In genomic region chr5:177575488-177575887, GRCh38 we compare ENCODE assay signal across 27 cellular contexts.
"Had no signal": no experiment of that assay in that cellular context is flagged by ENCODE, and none has a peak within 500 bp of the region (broad histone marks: within the 10 kb centered on the region; RNA-seq: fewer than 3 reads in every experiment).

No MANE protein-coding gene starts in this region.

- H3K27me3 ChIP-seq: colonic mucosa, gastrocnemius medialis, neural progenitor cell, right atrium auricular region, testis, tibial artery, uterus had no signal

- ATAC-seq: gastrocnemius medialis; left lobe of liver; naive thymus-derived CD4-positive, alpha-beta T cell; sciatic nerve; stimulated activated effector memory CD8-positive, alpha-beta T cell treated with anti-CD3 and anti-CD28 coated beads, Interleukin-12 subunit alpha, Interleukin-12 subunit beta, amount 100 ng/mL, for 72 hours had no signal

- H3K4me1 Mint-ChIP-seq: endodermal cell; naive thymus-derived CD4-positive, alpha-beta T cell; nephron; neural progenitor cell; stimulated activated effector memory CD8-positive, alpha-beta T cell treated with anti-CD3 and anti-CD28 coated beads, Interleukin-12 subunit alpha, Interleukin-12 subunit beta, amount 100 ng/mL, for 72 hours had no signal

- H3K27ac ChIP-seq: colonic mucosa, gastrocnemius medialis, neural progenitor cell, parathyroid adenoma, right atrium auricular region, testis, tibial artery, uterus had no signal

- H3K4me3 Mint-ChIP-seq: dendritic cell treated with granulocyte-macrophage colony-stimulating factor and Interleukin-4, amounts not matched to agents 40 ng/mL and 50 ng/mL, for 4 days; endodermal cell; naive thymus-derived CD4-positive, alpha-beta T cell; nephron; neural progenitor cell; stimulated activated effector memory CD8-positive, alpha-beta T cell treated with anti-CD3 and anti-CD28 coated beads, Interleukin-12 subunit alpha, Interleukin-12 subunit beta, amount 100 ng/mL, for 72 hours; type B pancreatic cell had no signal

- H3K36me3 Mint-ChIP-seq: naive thymus-derived CD4-positive, alpha-beta T cell; neural progenitor cell; stimulated activated effector memory CD8-positive, alpha-beta T cell treated with anti-CD3 and anti-CD28 coated beads, Interleukin-12 subunit alpha, Interleukin-12 subunit beta, amount 100 ng/mL, for 72 hours; type B pancreatic cell had no signal

- H3K27ac Mint-ChIP-seq: dendritic cell treated with granulocyte-macrophage colony-stimulating factor and Interleukin-4, amounts not matched to agents 40 ng/mL and 50 ng/mL, for 4 days; endodermal cell; naive thymus-derived CD4-positive, alpha-beta T cell; nephron; neural progenitor cell; progenitor cell of endocrine pancreas; stimulated activated effector memory CD8-positive, alpha-beta T cell treated with anti-CD3 and anti-CD28 coated beads, Interleukin-12 subunit alpha, Interleukin-12 subunit beta, amount 100 ng/mL, for 72 hours; type B pancreatic cell had no signal

- H3K4me3 ChIP-seq: colonic mucosa, gastrocnemius medialis, neural progenitor cell, right atrium auricular region, testis, tibial artery, uterus had no signal

- H3K36me3 ChIP-seq: colonic mucosa, gastrocnemius medialis, neural progenitor cell, right atrium auricular region, tibial artery, uterus had no signal

- H3K4me1 ChIP-seq: colonic mucosa, gastrocnemius medialis, neural progenitor cell, parathyroid adenoma, right atrium auricular region, testis, tibial artery, uterus had no signal

- DNase-seq: colonic mucosa; effector CD8-positive, alpha-beta T cell; endodermal cell; foreskin fibroblast; gastrocnemius medialis; head of caudate nucleus; kidney; mesendoderm; midbrain; naive thymus-derived CD4-positive, alpha-beta T cell; stimulated activated CD4-positive, alpha-beta T cell treated with anti-CD3 and anti-CD28 coated beads, Interleukin-2, amount 100 ng/mL, for 24 hours; stimulated activated CD4-positive, alpha-beta T cell treated with anti-CD3 and anti-CD28 coated beads, Interleukin-4, amount 100 ng/mL, for 24 hours; stimulated activated naive CD4-positive, alpha-beta T cell treated with Interleukin-2 at 50 U/mL for 16 hours; substantia nigra; testis; tibial artery; uterus had no signal

- FAIRE-seq: kidney had no signal

- H3K9me3 Mint-ChIP-seq: dendritic cell treated with granulocyte-macrophage colony-stimulating factor and Interleukin-4, amounts not matched to agents 40 ng/mL and 50 ng/mL, for 4 days; endodermal cell; nephron; neural progenitor cell; stimulated activated effector memory CD8-positive, alpha-beta T cell treated with anti-CD3 and anti-CD28 coated beads, Interleukin-12 subunit alpha, Interleukin-12 subunit beta, amount 100 ng/mL, for 72 hours; type B pancreatic cell had no signal

- H3K9me3 ChIP-seq: colonic mucosa, gastrocnemius medialis, right atrium auricular region, testis, tibial artery, uterus had no signal
